ENCODE assay signal across 21 cellular contexts in the genomic region with DNA sequence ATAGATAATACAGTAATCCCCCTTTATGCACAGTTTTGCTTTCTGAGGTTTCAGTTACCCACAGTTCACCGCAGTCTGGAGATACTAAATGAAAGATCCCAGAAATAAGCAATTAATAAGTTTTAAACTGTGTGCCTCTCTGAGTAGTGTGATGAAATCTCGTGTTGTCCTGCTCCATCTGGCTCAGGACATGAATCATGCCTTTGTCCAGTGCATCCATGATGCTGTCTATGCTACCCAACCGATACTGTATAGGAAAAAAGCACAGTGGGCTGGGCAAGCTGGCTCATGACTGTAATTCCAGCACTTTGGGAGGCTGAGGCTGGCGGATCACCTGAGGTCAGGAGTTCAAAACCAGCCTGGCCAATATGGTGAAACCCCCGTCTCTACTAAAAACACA.
DNase-seq lines count a peak whose midpoint lies in the region; ATAC-seq and TF ChIP-seq lines count a peak whose summit lies in the region.
"Had no signal": no experiment of that assay in that cellular context is flagged by ENCODE, and none has a peak within 500 bp of the region (broad histone marks: within the 10 kb centered on the region; RNA-seq: fewer than 3 reads in every experiment).

No MANE protein-coding gene starts in this region.

- no peak overlapping the region for H3K4me2 ChIP-seq in H9 (ENCODE audit: insufficient read depth, insufficient read length, low read length)

- H3K9me3 ChIP-seq in breast epithelium (no peaks in the 10 kb centered on the region), SJCRH30 (replicated peaks) (no peaks in the 10 kb centered on the region), H9 (ENCODE audit: control insufficient read depth, low read depth, low read length) (no peaks in the 10 kb centered on the region)

- no peaks in the 10 kb centered on the region for H4K20me1 ChIP-seq in H9 (ENCODE audit: control insufficient read depth, insufficient read depth, insufficient read length)

- H3K36me3 Mint-ChIP-seq in MCF 10A (ENCODE audit: insufficient read depth, unreplicated experiment) (no peaks in the 10 kb centered on the region), H9 (ENCODE audit: insufficient read depth in 1 of 3, low read depth in 3 of 3) (no peaks in the 10 kb centered on the region)

- no peak overlapping the region for H4K91ac ChIP-seq in H9 (ENCODE audit: insufficient read length, low read depth, low read length)

- H2BK20ac ChIP-seq in H9 (ENCODE audit: low read depth, low read length, poor library complexity, severe bottlenecking): no peak overlapping the region

- no peak for TF ChIP-seq CTCF in MCF 10A (IDR thresholded peaks at IDR 0.05; ENCODE audit: unreplicated experiment)
- TF ChIP-seq CTCF in breast epithelium (IDR thresholded peaks at IDR 0.05): no peak
- TF ChIP-seq CTCF in H9 (conservative IDR thresholded peaks at IDR 0.05): no peak

- H3K27ac ChIP-seq in breast epithelium: no peak overlapping the region
- H3K27ac ChIP-seq in SJCRH30: peak overlapping the region; percentile 10; the same call in 1 of the 2 replicates
- H3K27ac ChIP-seq in epithelial cell of prostate: peak overlapping the region; percentile 62
- H3K27ac ChIP-seq in H9 (ENCODE audit: insufficient read length, low read depth, low read length): no peak overlapping the region
- H3K27ac ChIP-seq: 22Rv1 had no signal

- H3K27me3 ChIP-seq in breast epithelium: no peaks in the 10 kb centered on the region
- H3K27me3 ChIP-seq in SJCRH30: no peaks in the 10 kb centered on the region
- H3K27me3 ChIP-seq in H9 (ENCODE audit: insufficient read depth, low read length): peaks cover 2% of the 10 kb centered on the region; the same call in 1 of the 2 replicates

- ATAC-seq in GM21786 (IDR thresholded peaks at IDR 0.05; ENCODE audit: unreplicated experiment): no peak
- ATAC-seq: HCT116, Panc1 had no signal

- H3K23ac ChIP-seq in H9 (ENCODE audit: insufficient read length, low read depth, low read length): no peak overlapping the region

- no peak overlapping the region for H2AK5ac ChIP-seq in H9 (ENCODE audit: insufficient read length, low read length)

- H3K4me3 ChIP-seq in breast epithelium (no peak overlapping the region), SJCRH30 (no peak overlapping the region)

- H3K9ac ChIP-seq in H9 (ENCODE audit: extremely low read depth, insufficient read length, low read length): no peak overlapping the region

- H2BK120ac ChIP-seq in H9 (ENCODE audit: low read depth, low read length, poor library complexity, severe bottlenecking): no peak overlapping the region

- H3K18ac ChIP-seq in H9 (ENCODE audit: insufficient read length, low read depth, low read length): no peak overlapping the region

- H4K8ac ChIP-seq in H9 (replicated peaks; ENCODE audit: insufficient read length, low read depth, low read length): no peak overlapping the region

- H3K56ac ChIP-seq in H9 (ENCODE audit: insufficient read length, low read depth, low read length): no peak overlapping the region

- no TSS peak for BruUV-seq in MCF 10A (replicated peaks; lab: Mats Ljungman, UMichigan)

- no peaks in the 10 kb centered on the region for H3K27me3 Mint-ChIP-seq in MCF 10A (ENCODE audit: insufficient read depth, unreplicated experiment)
- H3K27me3 Mint-ChIP-seq in H9 (ENCODE audit: low read depth): 0 out of 2 replicates have a peak, but pooled peaks cover 1% of the 10 kb centered on the region

- no peaks in the 10 kb centered on the region for H3K79me1 ChIP-seq in H9 (ENCODE audit: insufficient read depth, low read depth, low read length, poor library complexity, severe bottlenecking)

- H3K23me2 ChIP-seq in H9 (ENCODE audit: insufficient read length, low read depth, low read length, poor library complexity, severe bottlenecking): no peaks in the 10 kb centered on the region

- H3K9me3 Mint-ChIP-seq in MCF 10A (ENCODE audit: unreplicated experiment): no peaks in the 10 kb centered on the region
- H3K9me3 Mint-ChIP-seq in H9: no peaks in the 10 kb centered on the region; a peak in 3 of 5 replicates

- DNase-seq in MCF 10A (ENCODE audit: unreplicated experiment) (peak; percentile 56), breast epithelium (ENCODE audit: low spot score in 2 of 2) (no peak), SJCRH30 (no peak), epithelial cell of prostate (ENCODE audit: low read depth, low spot score) (peak; percentile 53), H9 (no peak), occipital lobe (lab: John Stamatoyannopoulos, UW) (no peak), cerebellar nuclear complex (lab: John Stamatoyannopoulos, UW) (no peak)
- DNase-seq: DMS53, Karpas-422, NCI-H1092 treated with DMSO at 0.1 percent for 48 hours, NCI-H1436, NCI-H187, NCI-H2081 treated with DMSO at 0.1 percent for 48 hours, NCI-H226, NCI-H510A, NCI-H69 had no signal

- H3K4me1 ChIP-seq in breast epithelium: no peaks in the 10 kb centered on the region
- peaks cover 40% of the 10 kb centered on the region for H3K4me1 ChIP-seq in SJCRH30
- H3K4me1 ChIP-seq in H9 (ENCODE audit: insufficient read depth, low read length): no peaks in the 10 kb centered on the region

- no peak overlapping the region for H2AFZ ChIP-seq in H9 (ENCODE audit: low read length)

- no peak overlapping the region for H4K5ac ChIP-seq in H9 (ENCODE audit: insufficient read length, low read depth, low read length)

- no peak overlapping the region for H3K4ac ChIP-seq in H9 (ENCODE audit: low read depth, low read length)

- peaks cover 5% of the 10 kb centered on the region for H3K4me1 Mint-ChIP-seq in MCF 10A (ENCODE audit: insufficient read depth, unreplicated experiment)
- H3K4me1 Mint-ChIP-seq in H9: peaks cover 3 to 7% of the 10 kb centered on the region in 2 experiments

- no peak overlapping the region for H2BK12ac ChIP-seq in H9 (ENCODE audit: insufficient read length, low read depth, low read length)

- no peak for TF ChIP-seq POLR2A in breast epithelium (IDR thresholded peaks at IDR 0.05)

- H2BK5ac ChIP-seq in H9 (ENCODE audit: insufficient read length, low read length): no peak overlapping the region

- no peak overlapping the region for H2BK15ac ChIP-seq in H9 (ENCODE audit: low read depth, low read length)

- H3K14ac ChIP-seq in H9 (ENCODE audit: insufficient read depth, low read length): no peak overlapping the region

- intact Hi-C loops in MCF 10A (cut with micrococcal nuclease): no loop called here
- intact Hi-C loops in breast epithelium (cut with DNase I; ENCODE audit: low total_unique reads): no loop called here

- H3K4me3 Mint-ChIP-seq in MCF 10A (ENCODE audit: unreplicated experiment): no peak overlapping the region
- no peak overlapping the region for H3K4me3 Mint-ChIP-seq in H9
- H3K4me3 Mint-ChIP-seq: B cell had no signal

- H3K79me2 ChIP-seq in H9 (ENCODE audit: insufficient read depth, low read length): no peaks in the 10 kb centered on the region

- no peak overlapping the region for H3T11ph ChIP-seq in H9 (ENCODE audit: low read length)

- CTCF ChIA-PET in MCF 10A (lab: Yijun Ruan, JAX): interaction anchor here (1.3 kb wide), 1 partner anchor 130 kb away, joined by 4 read pairs; no protein-coding TSS in a partner anchor

- H3K36me3 ChIP-seq in breast epithelium: no peaks in the 10 kb centered on the region
- H3K36me3 ChIP-seq in SJCRH30: no peaks in the 10 kb centered on the region

- H3K27ac Mint-ChIP-seq in MCF 10A (ENCODE audit: low read depth, unreplicated experiment) (no peak overlapping the region), H9 (no peak overlapping the region)
- H3K27ac Mint-ChIP-seq: B cell had no signal

- WGBS in H9 (ENCODE audit: extremely low coverage, insufficient read length, low lambda C conversion rate): no CpG with 5 or more reads among the region's 5 CpGs

- POLR2A ChIA-PET in MCF 10A (lab: Yijun Ruan, JAX): no interaction called here

Comparison
In these comparisons a context has a peak if more than half of its experiments do, and no peak if none do; other contexts are left out.
1. DNase-seq: peak in MCF 10A (single experiment) and epithelial cell of prostate (single experiment); none in breast epithelium (0 of 2), SJCRH30 (0 of 2), H9 (single experiment), occipital lobe (single experiment) and cerebellar nuclear complex (0 of 2).
2. H3K27ac ChIP-seq: peak in SJCRH30 (single experiment) and epithelial cell of prostate (single experiment); none in breast epithelium (0 of 2) and H9 (single experiment).